8 cellular contexts compared by ENCODE assay signal in the genomic region with DNA sequence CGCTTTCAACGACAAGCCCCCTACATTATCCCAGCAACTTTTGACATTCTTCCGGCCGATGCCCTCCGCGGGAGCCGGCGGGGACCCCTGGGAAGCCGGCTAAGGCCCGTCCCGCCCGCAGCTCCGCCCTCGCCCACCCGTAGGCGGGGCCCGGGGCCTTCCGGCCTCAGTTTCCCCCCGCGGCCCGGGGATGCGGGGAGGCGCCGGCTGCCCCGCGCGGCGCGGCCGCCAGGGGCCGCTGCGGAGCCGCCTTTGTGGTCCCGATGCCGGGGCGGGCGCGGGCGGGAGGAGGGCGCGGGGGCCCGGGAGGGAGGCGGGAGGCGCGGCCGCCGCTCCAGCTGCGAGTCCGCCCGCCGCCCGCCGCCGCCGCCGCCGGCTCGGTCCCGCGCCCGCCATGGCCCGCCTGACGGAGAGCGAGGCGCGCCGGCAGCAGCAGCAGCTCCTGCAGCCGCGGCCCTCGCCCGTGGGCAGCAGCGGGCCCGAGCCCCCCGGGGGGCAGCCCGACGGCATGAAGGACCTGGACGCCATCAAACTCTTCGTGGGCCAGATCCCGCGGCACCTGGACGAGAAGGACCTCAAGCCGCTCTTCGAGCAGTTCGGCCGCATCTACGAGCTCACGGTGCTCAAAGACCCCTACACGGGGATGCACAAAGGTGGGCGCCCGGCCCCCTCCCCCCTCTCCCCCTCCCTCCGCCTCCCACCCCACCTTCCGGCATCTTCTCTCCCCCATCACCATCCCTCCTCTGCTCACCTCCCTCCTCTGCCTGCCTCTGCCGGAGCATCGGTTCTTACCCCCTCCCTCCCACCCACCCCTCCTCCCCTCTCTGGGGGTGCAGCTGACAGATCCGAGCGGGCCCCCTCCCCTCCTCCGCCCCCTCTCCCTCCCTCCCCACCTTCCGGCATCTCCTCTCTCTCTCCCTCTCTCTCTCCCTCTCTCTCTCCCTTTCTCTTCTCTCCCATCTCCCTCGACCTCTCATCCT. TPM values are rescaled to one million over a fixed set of nuclear protein-coding genes. Genes with fewer than 3 reads are reported as not detected.
A peak's percentile ranks its signal among the peaks of the same experiment; 100 is the strongest.
DNase-seq lines count a peak whose midpoint lies in the region; ATAC-seq and TF ChIP-seq lines count a peak whose summit lies in the region.

Gene CELF5 (plus strand): TSS at position 316 of the 980 bp plus-strand sequence. CDS start 79 bp downstream, at position 395.

- WGBS in ectodermal cell, 2 experiments = 2% methylated on average over 95 to 97 of the region's 99 CpGs

- peaks cover 10% of the 10 kb centered on the region for H4K20me1 ChIP-seq in DND-41 (ENCODE audit: insufficient read depth, low read length)

- H3K27ac ChIP-seq in DND-41 (ENCODE audit: low read length) (peak within 1 kb of the TSS; percentile 70), ectodermal cell (ENCODE audit: insufficient read depth, low read depth, low read length, poor library complexity, severe bottlenecking) (no peak within 1 kb of the TSS)

- peak within 1 kb of the TSS; percentile 65 for H3K9ac ChIP-seq in DND-41 (ENCODE audit: low read depth, low read length)

- no peaks in the 10 kb centered on the region for H3K79me2 ChIP-seq in DND-41 (ENCODE audit: insufficient read depth, low read length)

- H3K27ac Mint-ChIP-seq in naive B cell = peak within 1 kb of the TSS in 1 of 6 donors; percentile 62

- ATAC-seq in DND-41 (ENCODE audit: insufficient read depth, low read depth) (peak; percentile 64), naive B cell (ENCODE audit: low read depth in 2 of 2) (peak; percentile 57 to 68), GM21529 (IDR thresholded peaks at IDR 0.05; ENCODE audit: unreplicated experiment) (no peak), HG03520 (IDR thresholded peaks at IDR 0.05; ENCODE audit: unreplicated experiment) (no peak)

- H3K36me3 Mint-ChIP-seq in naive B cell = peaks cover 0 to 8% of the 10 kb centered on the region in 2 donors

- peak within 1 kb of the TSS; percentile 90 for H2AFZ ChIP-seq in DND-41 (ENCODE audit: low read depth, low read length)

- TF ChIP-seq CTCF in DND-41 (IDR thresholded peaks at IDR 0.05; ENCODE audit: borderline replicate concordance, extremely low read depth, low read length, poor library complexity, severe bottlenecking) = peak; percentile 72
- TF ChIP-seq CTCF in NB4 (IDR thresholded peaks at IDR 0.05; ENCODE audit: low read depth, low read length) = no peak

- no peaks in the 10 kb centered on the region for H3K36me3 ChIP-seq in DND-41 (ENCODE audit: insufficient read depth, low read length)
- H3K36me3 ChIP-seq in ectodermal cell (ENCODE audit: control insufficient read depth, insufficient read depth, low read length) = no peaks in the 10 kb centered on the region

- H3K4me1 Mint-ChIP-seq in naive B cell = peaks cover 2 to 9% (median 7%) of the 10 kb centered on the region in 3 donors

- peak within 1 kb of the TSS; percentile 91 for H3K4me2 ChIP-seq in DND-41 (ENCODE audit: insufficient read depth, low read length)

- H3K4me3 Mint-ChIP-seq in naive B cell = peak within 1 kb of the TSS in 6 of 8 donors; percentile 15 to 87 (median 65)

- no peaks in the 10 kb centered on the region for H3K27me3 ChIP-seq in DND-41 (ENCODE audit: insufficient read depth, low read length, poor library complexity)
- peaks cover 26% of the 10 kb centered on the region for H3K27me3 ChIP-seq in ectodermal cell (ENCODE audit: control insufficient read depth, insufficient read depth, low read length, poor library complexity, severe bottlenecking)

- H3K9me3 ChIP-seq in DND-41 (ENCODE audit: insufficient read depth, low read length, severe bottlenecking) (no peaks in the 10 kb centered on the region), ectodermal cell (ENCODE audit: control insufficient read depth, low read length) (no peaks in the 10 kb centered on the region)

- H3K4me3 ChIP-seq in DND-41 (ENCODE audit: low read depth in 1 of 2, low read length in 2 of 2) = peak within 1 kb of the TSS; percentile 28 to 76; a peak in 3 of 4 replicates
- no peak within 1 kb of the TSS for H3K4me3 ChIP-seq in NB4 (ENCODE audit: low read depth, low read length)
- H3K4me3 ChIP-seq in ectodermal cell (ENCODE audit: insufficient read depth, low read depth, low read length) = peak within 1 kb of the TSS; percentile 52

- H3K9me3 Mint-ChIP-seq in naive B cell = no peaks in the 10 kb centered on the region

- H3K4me1 ChIP-seq in DND-41 (ENCODE audit: insufficient read depth, low read length) = peaks cover 25% of the 10 kb centered on the region
- peaks cover 12% of the 10 kb centered on the region for H3K4me1 ChIP-seq in ectodermal cell (ENCODE audit: control insufficient read depth, insufficient read depth, low read length)

- DNase-seq in DND-41 (peak; percentile 76), NB4 (ENCODE audit: low read depth) (peak; percentile 33), naive B cell (peak; percentile 51)
- peak; percentile 51 to 54 for DNase-seq in activated CD4-positive, alpha-beta T cell treated with anti-CD3 and anti-CD28 coated beads, Interleukin-2, amount 50 U/mL, for 4 hours
- DNase-seq in stimulated activated naive CD4-positive, alpha-beta T cell (lab: John Stamatoyannopoulos, UW) = peak in 5 of 6 experiments; percentile 38 to 61 (median 53)

- H3K27me3 Mint-ChIP-seq in naive B cell = peaks cover 7 to 39% (median 24%) of the 10 kb centered on the region in 3 donors

- no peak for TF ChIP-seq POLR2A in NB4 (IDR thresholded peaks at IDR 0.05; ENCODE audit: extremely low read depth, insufficient read length)

RNA-seq across cellular contexts. Expression of gene CELF5, which starts in this region (rescaled TPM):
- 15.4 TPM for polyA plus RNA-seq in ectodermal cell (2013, experiment 1 of 4)
- 16.1 TPM for polyA plus RNA-seq in ectodermal cell (2013, experiment 2 of 4)
- polyA plus RNA-seq in ectodermal cell (2013, experiment 3 of 4) = 13.9 TPM
- polyA plus RNA-seq in ectodermal cell (2013, experiment 4 of 4) = 13.3 TPM
- polyA plus RNA-seq in naive B cell (ENCODE audit: low read depth in 6 of 6) = not detected

Comparison
In these comparisons a context has a peak if more than half of its experiments do, and no peak if none do; other contexts are left out.
1. Peak in DNase-seq and ATAC-seq in naive B cell; RNA of the gene not detected or under 1 TPM.